ENCODE assay signal across 1 cellular context in genomic region chr7:149195180-149196150, GRCh38.
TF ChIP-seq lines count a peak whose summit lies in the region.

ZNF282 (plus strand) TSS chr7:149195546; CDS start chr7:149195590, 44 bp downstream.

TF ChIP-seq in HepG2, 621 proteins besides CTCF, POLR2A, EP300 and RAD21 (continued from another document and continues in another):
- TF ChIP-seq, protein P1, sequence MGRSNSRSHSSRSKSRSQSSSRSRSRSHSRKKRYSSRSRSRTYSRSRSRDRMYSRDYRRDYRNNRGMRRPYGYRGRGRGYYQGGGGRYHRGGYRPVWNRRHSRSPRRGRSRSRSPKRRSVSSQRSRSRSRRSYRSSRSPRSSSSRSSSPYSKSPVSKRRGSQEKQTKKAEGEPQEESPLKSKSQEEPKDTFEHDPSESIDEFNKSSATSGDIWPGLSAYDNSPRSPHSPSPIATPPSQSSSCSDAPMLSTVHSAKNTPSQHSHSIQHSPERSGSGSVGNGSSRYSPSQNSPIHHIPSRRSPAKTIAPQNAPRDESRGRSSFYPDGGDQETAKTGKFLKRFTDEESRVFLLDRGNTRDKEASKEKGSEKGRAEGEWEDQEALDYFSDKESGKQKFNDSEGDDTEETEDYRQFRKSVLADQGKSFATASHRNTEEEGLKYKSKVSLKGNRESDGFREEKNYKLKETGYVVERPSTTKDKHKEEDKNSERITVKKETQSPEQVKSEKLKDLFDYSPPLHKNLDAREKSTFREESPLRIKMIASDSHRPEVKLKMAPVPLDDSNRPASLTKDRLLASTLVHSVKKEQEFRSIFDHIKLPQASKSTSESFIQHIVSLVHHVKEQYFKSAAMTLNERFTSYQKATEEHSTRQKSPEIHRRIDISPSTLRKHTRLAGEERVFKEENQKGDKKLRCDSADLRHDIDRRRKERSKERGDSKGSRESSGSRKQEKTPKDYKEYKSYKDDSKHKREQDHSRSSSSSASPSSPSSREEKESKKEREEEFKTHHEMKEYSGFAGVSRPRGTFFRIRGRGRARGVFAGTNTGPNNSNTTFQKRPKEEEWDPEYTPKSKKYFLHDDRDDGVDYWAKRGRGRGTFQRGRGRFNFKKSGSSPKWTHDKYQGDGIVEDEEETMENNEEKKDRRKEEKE (IDR thresholded peaks at IDR 0.05), result no peak
- TF ChIP-seq MAF1 (CRISPR knock-in tag; IDR thresholded peaks at IDR 0.05; ENCODE audit: borderline replicate concordance) (peak; percentile 66; the same call in 1 of the 2 replicates), ZNF180 (CRISPR knock-in tag; IDR thresholded peaks at IDR 0.05; ENCODE audit: borderline replicate concordance, low read depth) (no peak), ZNF572 (CRISPR knock-in tag; IDR thresholded peaks at IDR 0.05) (no peak), ARID2 (CRISPR knock-in tag; IDR thresholded peaks at IDR 0.05; ENCODE audit: borderline replicate concordance) (no peak), ATF7 (IDR thresholded peaks at IDR 0.05) (no peak), ATF7 (CRISPR knock-in tag; IDR thresholded peaks at IDR 0.05) (no peak), ZNF710 (CRISPR knock-in tag; IDR thresholded peaks at IDR 0.05; ENCODE audit: borderline replicate concordance) (no peak; the same call in 1 of the 2 replicates), ZSCAN25 (CRISPR knock-in tag; IDR thresholded peaks at IDR 0.05) (no peak), MTF2 (CRISPR knock-in tag; IDR thresholded peaks at IDR 0.05; ENCODE audit: borderline replicate concordance) (no peak; the same call in 1 of the 2 replicates), ZNF776 (CRISPR knock-in tag; IDR thresholded peaks at IDR 0.05) (peak; percentile 68; the same call in 1 of the 2 replicates), ZNF781 (CRISPR knock-in tag; IDR thresholded peaks at IDR 0.05; ENCODE audit: borderline replicate concordance, not compliant biosample characterization) (no peak), KDM5B (CRISPR knock-in tag; IDR thresholded peaks at IDR 0.05; ENCODE audit: borderline replicate concordance) (peak; percentile 64; the same call in 1 of the 2 replicates), PHF21A (CRISPR knock-in tag; IDR thresholded peaks at IDR 0.05) (peak; percentile 90), FOXA1 (IDR thresholded peaks at IDR 0.05) (no peak; the same call in 1 of the 2 replicates), FOXA1 (CRISPR knock-in tag; IDR thresholded peaks at IDR 0.05) (peak; percentile 99), MAZ (IDR thresholded peaks at IDR 0.05; ENCODE audit: borderline replicate concordance, low read depth, low read length) (peak; percentile 46; the same call in 1 of the 2 replicates), MAZ (CRISPR knock-in tag; IDR thresholded peaks at IDR 0.05; ENCODE audit: low read depth) (peak; percentile 70; the same call in 1 of the 2 replicates), ZNF549 (CRISPR knock-in tag; IDR thresholded peaks at IDR 0.05) (no peak), BCL6 (CRISPR knock-in tag; IDR thresholded peaks at IDR 0.05) (peak; percentile 28; the same call in 1 of the 2 replicates), FOSL1 (CRISPR knock-in tag; IDR thresholded peaks at IDR 0.05; ENCODE audit: borderline replicate concordance) (0 out of 2 replicates have a peak, but pooled peaks have one; percentile 15), CCAR2 (optimal IDR thresholded peaks at IDR 0.05; ENCODE audit: low read depth, low read length) (peak; percentile 19), ZNF296 (CRISPR knock-in tag; conservative IDR thresholded peaks at IDR 0.05) (peak; percentile 80), ZNF589 (CRISPR knock-in tag; conservative IDR thresholded peaks at IDR 0.05) (no peak), GTF2F1 (IDR thresholded peaks at IDR 0.05; ENCODE audit: low read length) (no peak), ZNF451 (CRISPR knock-in tag; IDR thresholded peaks at IDR 0.05) (peak; percentile 27; the same call in 1 of the 2 replicates), KLF12 (CRISPR knock-in tag; IDR thresholded peaks at IDR 0.05; ENCODE audit: borderline replicate concordance) (peak; percentile 55), NFYB (CRISPR knock-in tag; IDR thresholded peaks at IDR 0.05) (peak; percentile 55), ZNF709 (CRISPR knock-in tag; IDR thresholded peaks at IDR 0.05) (peak; percentile 76; the same call in 1 of the 2 replicates), REPIN1 (CRISPR knock-in tag; IDR thresholded peaks at IDR 0.05; ENCODE audit: borderline replicate concordance, low read depth) (peak; percentile 93), ZFP82 (CRISPR knock-in tag; IDR thresholded peaks at IDR 0.05; ENCODE audit: borderline replicate concordance) (0 out of 2 replicates have a peak, but pooled peaks have one; percentile 60), IKZF4 (CRISPR knock-in tag; IDR thresholded peaks at IDR 0.05; ENCODE audit: borderline replicate concordance, low read depth, not compliant biosample characterization) (no peak), FOXO1 (CRISPR knock-in tag; IDR thresholded peaks at IDR 0.05) (peak; percentile 72), ZNF639 (CRISPR knock-in tag; conservative IDR thresholded peaks at IDR 0.05) (0 out of 2 replicates have a peak, but pooled peaks have one; percentile 40), ZNF280B (CRISPR knock-in tag; IDR thresholded peaks at IDR 0.05; ENCODE audit: borderline replicate concordance) (peak; percentile 96), MAFF (IDR thresholded peaks at IDR 0.05; ENCODE audit: low read depth, low read length) (no peak), ZNF335 (CRISPR knock-in tag; IDR thresholded peaks at IDR 0.05) (peak; percentile 74), HOXA3 (CRISPR knock-in tag; IDR thresholded peaks at IDR 0.05) (peak; percentile 84), ARHGAP35 (CRISPR knock-in tag; IDR thresholded peaks at IDR 0.05; ENCODE audit: borderline replicate concordance) (no peak; the same call in 1 of the 2 replicates), AGO1 (IDR thresholded peaks at IDR 0.05; ENCODE audit: low read depth, low read length, poor library complexity, severe bottlenecking) (no peak), TAF1 (CRISPR knock-in tag; IDR thresholded peaks at IDR 0.05) (peak; percentile 91)
- TF ChIP-seq, protein P2, sequence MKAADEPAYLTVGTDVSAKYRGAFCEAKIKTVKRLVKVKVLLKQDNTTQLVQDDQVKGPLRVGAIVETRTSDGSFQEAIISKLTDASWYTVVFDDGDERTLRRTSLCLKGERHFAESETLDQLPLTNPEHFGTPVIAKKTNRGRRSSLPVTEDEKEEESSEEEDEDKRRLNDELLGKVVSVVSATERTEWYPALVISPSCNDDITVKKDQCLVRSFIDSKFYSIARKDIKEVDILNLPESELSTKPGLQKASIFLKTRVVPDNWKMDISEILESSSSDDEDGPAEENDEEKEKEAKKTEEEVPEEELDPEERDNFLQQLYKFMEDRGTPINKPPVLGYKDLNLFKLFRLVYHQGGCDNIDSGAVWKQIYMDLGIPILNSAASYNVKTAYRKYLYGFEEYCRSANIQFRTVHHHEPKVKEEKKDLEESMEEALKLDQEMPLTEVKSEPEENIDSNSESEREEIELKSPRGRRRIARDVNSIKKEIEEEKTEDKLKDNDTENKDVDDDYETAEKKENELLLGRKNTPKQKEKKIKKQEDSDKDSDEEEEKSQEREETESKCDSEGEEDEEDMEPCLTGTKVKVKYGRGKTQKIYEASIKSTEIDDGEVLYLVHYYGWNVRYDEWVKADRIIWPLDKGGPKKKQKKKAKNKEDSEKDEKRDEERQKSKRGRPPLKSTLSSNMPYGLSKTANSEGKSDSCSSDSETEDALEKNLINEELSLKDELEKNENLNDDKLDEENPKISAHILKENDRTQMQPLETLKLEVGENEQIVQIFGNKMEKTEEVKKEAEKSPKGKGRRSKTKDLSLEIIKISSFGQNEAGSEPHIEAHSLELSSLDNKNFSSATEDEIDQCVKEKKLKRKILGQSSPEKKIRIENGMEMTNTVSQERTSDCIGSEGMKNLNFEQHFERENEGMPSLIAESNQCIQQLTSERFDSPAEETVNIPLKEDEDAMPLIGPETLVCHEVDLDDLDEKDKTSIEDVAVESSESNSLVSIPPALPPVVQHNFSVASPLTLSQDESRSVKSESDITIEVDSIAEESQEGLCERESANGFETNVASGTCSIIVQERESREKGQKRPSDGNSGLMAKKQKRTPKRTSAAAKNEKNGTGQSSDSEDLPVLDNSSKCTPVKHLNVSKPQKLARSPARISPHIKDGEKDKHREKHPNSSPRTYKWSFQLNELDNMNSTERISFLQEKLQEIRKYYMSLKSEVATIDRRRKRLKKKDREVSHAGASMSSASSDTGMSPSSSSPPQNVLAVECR (CRISPR knock-in tag; IDR thresholded peaks at IDR 0.05; ENCODE audit: borderline replicate concordance), result peak; percentile 87
- TF ChIP-seq, protein P3, sequence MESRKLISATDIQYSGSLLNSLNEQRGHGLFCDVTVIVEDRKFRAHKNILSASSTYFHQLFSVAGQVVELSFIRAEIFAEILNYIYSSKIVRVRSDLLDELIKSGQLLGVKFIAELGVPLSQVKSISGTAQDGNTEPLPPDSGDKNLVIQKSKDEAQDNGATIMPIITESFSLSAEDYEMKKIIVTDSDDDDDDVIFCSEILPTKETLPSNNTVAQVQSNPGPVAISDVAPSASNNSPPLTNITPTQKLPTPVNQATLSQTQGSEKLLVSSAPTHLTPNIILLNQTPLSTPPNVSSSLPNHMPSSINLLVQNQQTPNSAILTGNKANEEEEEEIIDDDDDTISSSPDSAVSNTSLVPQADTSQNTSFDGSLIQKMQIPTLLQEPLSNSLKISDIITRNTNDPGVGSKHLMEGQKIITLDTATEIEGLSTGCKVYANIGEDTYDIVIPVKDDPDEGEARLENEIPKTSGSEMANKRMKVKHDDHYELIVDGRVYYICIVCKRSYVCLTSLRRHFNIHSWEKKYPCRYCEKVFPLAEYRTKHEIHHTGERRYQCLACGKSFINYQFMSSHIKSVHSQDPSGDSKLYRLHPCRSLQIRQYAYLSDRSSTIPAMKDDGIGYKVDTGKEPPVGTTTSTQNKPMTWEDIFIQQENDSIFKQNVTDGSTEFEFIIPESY (CRISPR knock-in tag; IDR thresholded peaks at IDR 0.05), result peak; percentile 49
- TF ChIP-seq, protein P4, sequence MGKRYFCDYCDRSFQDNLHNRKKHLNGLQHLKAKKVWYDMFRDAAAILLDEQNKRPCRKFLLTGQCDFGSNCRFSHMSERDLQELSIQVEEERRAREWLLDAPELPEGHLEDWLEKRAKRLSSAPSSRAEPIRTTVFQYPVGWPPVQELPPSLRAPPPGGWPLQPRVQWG (CRISPR knock-in tag; IDR thresholded peaks at IDR 0.05; ENCODE audit: borderline replicate concordance, low read depth), result no peak
- TF ChIP-seq, protein P5, sequence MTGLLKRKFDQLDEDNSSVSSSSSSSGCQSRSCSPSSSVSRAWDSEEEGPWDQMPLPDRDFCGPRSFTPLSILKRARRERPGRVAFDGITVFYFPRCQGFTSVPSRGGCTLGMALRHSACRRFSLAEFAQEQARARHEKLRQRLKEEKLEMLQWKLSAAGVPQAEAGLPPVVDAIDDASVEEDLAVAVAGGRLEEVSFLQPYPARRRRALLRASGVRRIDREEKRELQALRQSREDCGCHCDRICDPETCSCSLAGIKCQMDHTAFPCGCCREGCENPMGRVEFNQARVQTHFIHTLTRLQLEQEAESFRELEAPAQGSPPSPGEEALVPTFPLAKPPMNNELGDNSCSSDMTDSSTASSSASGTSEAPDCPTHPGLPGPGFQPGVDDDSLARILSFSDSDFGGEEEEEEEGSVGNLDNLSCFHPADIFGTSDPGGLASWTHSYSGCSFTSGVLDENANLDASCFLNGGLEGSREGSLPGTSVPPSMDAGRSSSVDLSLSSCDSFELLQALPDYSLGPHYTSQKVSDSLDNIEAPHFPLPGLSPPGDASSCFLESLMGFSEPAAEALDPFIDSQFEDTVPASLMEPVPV (CRISPR knock-in tag; IDR thresholded peaks at IDR 0.05), result peak; percentile 66; the same call in 1 of the 2 replicates
- TF ChIP-seq, protein P6, sequence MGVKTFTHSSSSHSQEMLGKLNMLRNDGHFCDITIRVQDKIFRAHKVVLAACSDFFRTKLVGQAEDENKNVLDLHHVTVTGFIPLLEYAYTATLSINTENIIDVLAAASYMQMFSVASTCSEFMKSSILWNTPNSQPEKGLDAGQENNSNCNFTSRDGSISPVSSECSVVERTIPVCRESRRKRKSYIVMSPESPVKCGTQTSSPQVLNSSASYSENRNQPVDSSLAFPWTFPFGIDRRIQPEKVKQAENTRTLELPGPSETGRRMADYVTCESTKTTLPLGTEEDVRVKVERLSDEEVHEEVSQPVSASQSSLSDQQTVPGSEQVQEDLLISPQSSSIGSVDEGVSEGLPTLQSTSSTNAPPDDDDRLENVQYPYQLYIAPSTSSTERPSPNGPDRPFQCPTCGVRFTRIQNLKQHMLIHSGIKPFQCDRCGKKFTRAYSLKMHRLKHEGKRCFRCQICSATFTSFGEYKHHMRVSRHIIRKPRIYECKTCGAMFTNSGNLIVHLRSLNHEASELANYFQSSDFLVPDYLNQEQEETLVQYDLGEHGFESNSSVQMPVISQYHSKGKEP (CRISPR knock-in tag; IDR thresholded peaks at IDR 0.05), result peak; percentile 75; the same call in 1 of the 2 replicates
